ENCODE assay signal across 16 cellular contexts in the genomic region with DNA sequence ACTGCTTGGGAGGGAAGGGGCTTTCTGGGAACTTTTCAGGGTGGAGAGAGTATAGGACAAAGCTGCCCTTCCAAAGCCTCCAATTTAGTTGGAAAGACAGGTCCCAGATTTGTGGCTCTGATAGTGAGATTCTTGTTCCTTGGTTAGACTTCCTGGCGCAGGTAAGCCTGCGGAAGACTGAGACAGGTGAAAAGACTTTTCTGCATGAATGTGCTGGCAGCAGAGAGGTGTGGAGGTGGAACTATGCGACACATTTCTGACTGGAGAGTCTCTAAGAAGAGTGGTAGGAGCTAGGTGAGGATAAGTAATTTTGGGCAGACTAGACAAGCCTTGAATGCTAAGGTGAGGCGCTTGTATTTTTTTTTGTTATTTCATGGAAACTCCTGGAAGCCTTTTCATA. TPM values are rescaled to one million over a fixed set of nuclear protein-coding genes. Genes with fewer than 3 reads are reported as not detected.
DNase-seq lines count a peak whose midpoint lies in the region; ATAC-seq, FAIRE-seq and TF ChIP-seq lines count a peak whose summit lies in the region.
"Had no signal": no experiment of that assay in that cellular context is flagged by ENCODE, and none has a peak within 500 bp of the region (broad histone marks: within the 10 kb centered on the region; RNA-seq: fewer than 3 reads in every experiment).

No MANE protein-coding gene starts in this region.

- H3K9me3 ChIP-seq in T-helper 17 cell (ENCODE audit: control insufficient read depth, low read length, poor library complexity, severe bottlenecking), result no peaks in the 10 kb centered on the region
- H3K9me3 ChIP-seq in H1 (ENCODE audit: insufficient read depth in 2 of 2, low read depth in 1 of 2, low read length in 1 of 2), result no peaks in the 10 kb centered on the region; a peak in 1 of 4 replicates
- no peaks in the 10 kb centered on the region for H3K9me3 ChIP-seq in tibial artery
- H3K9me3 ChIP-seq: lower lobe of right lung, transverse colon had no signal

- 90% methylated on average over 4 of the region's 4 CpGs; no CpG with 5 or more reads in 1 of the 2 experiments for WGBS in H1 (ENCODE audit: extremely low coverage in 1 of 2, insufficient coverage in 1 of 2, insufficient read length in 1 of 2, insufficient replicate concordance in 2 of 2, low coverage in 1 of 2, low lambda C conversion rate in 2 of 2, missing lambda C conversion rate in 1 of 2), 2 experiments

- no peak overlapping the region for H2AK5ac ChIP-seq in H1 (ENCODE audit: low read depth, low read length)

- H2BK12ac ChIP-seq in H1 (ENCODE audit: low read depth, low read length), result no peak overlapping the region

- H3K4ac ChIP-seq in H1 (replicated peaks; ENCODE audit: insufficient read length, low read depth, low read length), result no peak overlapping the region

- H2BK15ac ChIP-seq in H1 (ENCODE audit: low read length), result no peak overlapping the region

- H3K79me1 ChIP-seq in H1 (ENCODE audit: low read depth, low read length), result no peaks in the 10 kb centered on the region

- peaks cover 2 to 16% (median 4%) of the 10 kb centered on the region in 4 experiments; a peak in 5 of 8 replicates for H3K36me3 ChIP-seq in H1 (ENCODE audit: control insufficient read depth in 2 of 4, insufficient read depth in 4 of 4, low read length in 3 of 4)
- peaks cover 8 to 34% (median 20%) of the 10 kb centered on the region in 3 donors for H3K36me3 ChIP-seq in tibial artery

- DNase-seq in activated naive CD4-positive, alpha-beta T cell (lab: John Stamatoyannopoulos, UW), result no peak
- DNase-seq in T-helper 17 cell (no peak), H1 (ENCODE audit: low read depth in 1 of 2, low spot score in 2 of 2) (no peak), erythroblast (lab: John Stamatoyannopoulos, UW) (no peak), NK-92 (lab: John Stamatoyannopoulos, UW; ENCODE audit: unreplicated experiment) (no peak), tibial artery (no peak)
- DNase-seq in stimulated activated naive B cell treated with anti-CD40 and anti-IgM and Interleukin-4, amounts not matched to agents 10 μg/mL and 1 μg/mL and 100 μg/mL, for 72 hours, result no peak
- DNase-seq: GOT3; lower lobe of right lung; NCI-H2107; Right ventricle myocardium superior; stimulated activated CD4-positive, alpha-beta T cell treated with anti-CD3 and anti-CD28 coated beads, Interleukin-2, amount 100 ng/mL, for 48 hours; stimulated activated CD8-positive, alpha-beta memory T cell treated with anti-CD3 and anti-CD28 coated beads, Interleukin-4, amount 100 ng/mL, for 48 hours; T1000 had no signal

- peak overlapping the region; percentile 56 for H3K27ac Mint-ChIP-seq in activated naive CD4-positive, alpha-beta T cell treated with anti-CD3 and anti-CD28 coated beads, Interleukin-2, amount 50 U/mL, for 24 hours
- H3K27ac Mint-ChIP-seq in T-helper 17 cell, result peak overlapping the region; percentile 82
- H3K27ac Mint-ChIP-seq in stimulated activated naive B cell treated with anti-CD40 and anti-IgM and Interleukin-4, amounts not matched to agents 10 μg/mL and 1 μg/mL and 100 μg/mL, for 72 hours, result peak overlapping the region; percentile 39

- H3K9me3 Mint-ChIP-seq in activated naive CD4-positive, alpha-beta T cell treated with anti-CD3 and anti-CD28 coated beads, Interleukin-2, amount 50 U/mL, for 24 hours, result no peaks in the 10 kb centered on the region
- no peaks in the 10 kb centered on the region for H3K9me3 Mint-ChIP-seq in stimulated activated naive B cell treated with anti-CD40 and anti-IgM and Interleukin-4, amounts not matched to agents 10 μg/mL and 1 μg/mL and 100 μg/mL, for 72 hours

- H4K8ac ChIP-seq in H1 (ENCODE audit: extremely low read depth, insufficient read depth, low read length), result no peak overlapping the region

- peaks cover 20% of the 10 kb centered on the region for H3K36me3 Mint-ChIP-seq in activated naive CD4-positive, alpha-beta T cell treated with anti-CD3 and anti-CD28 coated beads, Interleukin-2, amount 50 U/mL, for 24 hours
- peaks cover 17% of the 10 kb centered on the region for H3K36me3 Mint-ChIP-seq in T-helper 17 cell (ENCODE audit: low read depth)
- peaks cover 22 to 34% of the 10 kb centered on the region in 2 donors for H3K36me3 Mint-ChIP-seq in stimulated activated naive B cell treated with anti-CD40 and anti-IgM and Interleukin-4, amounts not matched to agents 10 μg/mL and 1 μg/mL and 100 μg/mL, for 72 hours

- no peak overlapping the region for H3K4me3 ChIP-seq in H1 (ENCODE audit: extremely low read depth in 1 of 4, insufficient read depth in 2 of 4, low read depth in 3 of 4, low read length in 4 of 4)
- H3K4me3 ChIP-seq in tibial artery, result no peak overlapping the region
- H3K4me3 ChIP-seq: lower lobe of right lung, transverse colon had no signal

- peaks cover 65% of the 10 kb centered on the region for H3K4me1 Mint-ChIP-seq in activated naive CD4-positive, alpha-beta T cell treated with anti-CD3 and anti-CD28 coated beads, Interleukin-2, amount 50 U/mL, for 24 hours
- peaks cover 44% of the 10 kb centered on the region for H3K4me1 Mint-ChIP-seq in T-helper 17 cell
- peaks cover 20 to 32% of the 10 kb centered on the region in 2 donors for H3K4me1 Mint-ChIP-seq in stimulated activated naive B cell treated with anti-CD40 and anti-IgM and Interleukin-4, amounts not matched to agents 10 μg/mL and 1 μg/mL and 100 μg/mL, for 72 hours

- peak overlapping the region; percentile 12 to 61; a peak in 2 of 4 replicates for H3K4me2 ChIP-seq in H1 (ENCODE audit: insufficient read depth in 1 of 2, low read depth in 2 of 2, low read length in 2 of 2)

- CTCF ChIA-PET in H1 (lab: Charles Lee; ENCODE audit: partially characterized antibody), result interaction anchor here (0.5 to 3.5 kb wide), 10 partner anchors 8 to 189 kb away, joined by 3 to 29 read pairs (median 4); no protein-coding TSS in a partner anchor

- no peak overlapping the region for H4K5ac ChIP-seq in H1 (ENCODE audit: insufficient read length, low read depth, low read length)

- no peak for FAIRE-seq in H1 (lab: Jason Lieb, UNC)

- H3K23me2 ChIP-seq in H1 (ENCODE audit: low read depth, low read length), result peaks cover 2% of the 10 kb centered on the region; the same call in 1 of the 2 replicates

- H3K23ac ChIP-seq in H1 (ENCODE audit: insufficient read length), result no peak overlapping the region

- H3K4me1 ChIP-seq in H1 (replicated peaks in 1 of 4; ENCODE audit: control insufficient read depth in 3 of 4, insufficient read depth in 4 of 4, low read length in 3 of 4) (peaks cover 2 to 20% (median 8%) of the 10 kb centered on the region in 4 experiments; a peak in 5 of 7 replicates), tibial artery (peaks cover 0 to 10% (median 9%) of the 10 kb centered on the region in 4 donors)

- TF ChIP-seq POLR2A in H1 (IDR thresholded peaks at IDR 0.05; ENCODE audit: control extremely low read depth in 1 of 2, low read depth in 2 of 2, low read length in 2 of 2) (no peak), erythroblast (IDR thresholded peaks at IDR 0.05; ENCODE audit: low read length) (no peak)

- peaks cover 0 to 2% of the 10 kb centered on the region in 2 experiments for H4K20me1 ChIP-seq in H1 (replicated peaks in 1 of 2; ENCODE audit: control insufficient read depth in 1 of 2, insufficient read depth in 2 of 2, low read length in 2 of 2)

- TF ChIP-seq RAD21 in H1 (IDR thresholded peaks at IDR 0.05 in 1 of 2, conservative IDR thresholded peaks at IDR 0.05 in 1 of 2; ENCODE audit: low read depth in 2 of 2, low read length in 2 of 2), result no peak

- H3K14ac ChIP-seq in H1 (ENCODE audit: insufficient read length), result no peak overlapping the region

- POLR2A ChIA-PET in H1 (lab: Charles Lee; ENCODE audit: partially characterized antibody), result interaction anchor here (0.9 to 1.3 kb wide), 4 partner anchors 18 to 176 kb away, joined by 3 to 6 read pairs (median 4); a partner anchor contains a TSS

- H2BK5ac ChIP-seq in H1 (ENCODE audit: low read depth, low read length), result 0 out of 2 replicates have a peak overlapping the region, but pooled peaks have one; percentile 26

- H3K4me3 Mint-ChIP-seq in activated naive CD4-positive, alpha-beta T cell treated with anti-CD3 and anti-CD28 coated beads, Interleukin-2, amount 50 U/mL, for 24 hours, result peak overlapping the region; percentile 51
- peak overlapping the region; percentile 79 for H3K4me3 Mint-ChIP-seq in T-helper 17 cell
- peak overlapping the region; percentile 1 to 40 for H3K4me3 Mint-ChIP-seq in stimulated activated naive B cell treated with anti-CD40 and anti-IgM and Interleukin-4, amounts not matched to agents 10 μg/mL and 1 μg/mL and 100 μg/mL, for 72 hours

- H3K79me2 ChIP-seq in H1 (ENCODE audit: control insufficient read depth in 1 of 2, insufficient read depth in 2 of 2, low read length in 2 of 2), result no peaks in the 10 kb centered on the region

- H3K18ac ChIP-seq in H1 (ENCODE audit: extremely low read depth, low read length), result no peak overlapping the region

- TF ChIP-seq CTCF in H1 (IDR thresholded peaks at IDR 0.05; ENCODE audit: control extremely low read depth in 1 of 3, insufficient read depth in 1 of 3, low read depth in 1 of 3, low read length in 3 of 3), result no peak
- no peak for TF ChIP-seq CTCF in tibial artery (IDR thresholded peaks at IDR 0.05)

- ATAC-seq in T-helper 17 cell, result no peak
- no peak for ATAC-seq in stimulated activated naive B cell treated with anti-CD40 and anti-IgM and Interleukin-4, amounts not matched to agents 10 μg/mL and 1 μg/mL and 100 μg/mL, for 72 hours (replicated peaks)

- H3K27me3 ChIP-seq in H1 (replicated peaks in 1 of 4; ENCODE audit: control insufficient read depth in 3 of 4, extremely low read depth in 1 of 4, insufficient read depth in 3 of 4, low read length in 3 of 4) (no peaks in the 10 kb centered on the region; a peak in 2 of 7 replicates), tibial artery (peaks cover 0 to 10% of the 10 kb centered on the region in 2 donors)
- H3K27me3 ChIP-seq: transverse colon had no signal

- no peak overlapping the region for H2BK120ac ChIP-seq in H1 (replicated peaks; ENCODE audit: low read depth, low read length)

- H3K56ac ChIP-seq in H1 (replicated peaks; ENCODE audit: insufficient read length, low read depth, low read length), result no peak overlapping the region

- H4K91ac ChIP-seq in H1 (replicated peaks; ENCODE audit: insufficient read length, low read length), result no peak overlapping the region

- 0 out of 2 replicates have a peak overlapping the region, but pooled peaks have one; percentile 2 for H2BK20ac ChIP-seq in H1 (ENCODE audit: low read length)

- intact Hi-C loops in tibial artery (cut with DNase I; ENCODE audit: low total_unique reads), result no loop called here

- TF ChIP-seq EP300 in H1 (IDR thresholded peaks at IDR 0.05; ENCODE audit: borderline replicate concordance in 1 of 2, low read depth in 2 of 2, low read length in 2 of 2), result no peak

- H2AFZ ChIP-seq in H1 (ENCODE audit: low read length), result no peak overlapping the region

- H3K9ac ChIP-seq in H1 (replicated peaks in 1 of 4; ENCODE audit: extremely low read depth in 1 of 4, low read depth in 3 of 4, low read length in 3 of 4), result no peak overlapping the region; a peak in 1 of 7 replicates

- no peak overlapping the region for H3K27ac ChIP-seq in H1 (ENCODE audit: low read depth, low read length)
- no peak overlapping the region for H3K27ac ChIP-seq in tibial artery
- H3K27ac ChIP-seq: lower lobe of right lung, transverse colon had no signal

- H3K27me3 Mint-ChIP-seq in activated naive CD4-positive, alpha-beta T cell treated with anti-CD3 and anti-CD28 coated beads, Interleukin-2, amount 50 U/mL, for 24 hours, result no peaks in the 10 kb centered on the region
- H3K27me3 Mint-ChIP-seq in T-helper 17 cell, result no peaks in the 10 kb centered on the region
- H3K27me3 Mint-ChIP-seq in stimulated activated naive B cell treated with anti-CD40 and anti-IgM and Interleukin-4, amounts not matched to agents 10 μg/mL and 1 μg/mL and 100 μg/mL, for 72 hours, result no peaks in the 10 kb centered on the region

RNA-seq across cellular contexts. Expression of a gene that starts 29.9 kb away (rescaled TPM):
- total RNA-seq in T-helper 17 cell, result 10 to 100 TPM; 38.1 to 44.9 TPM
- total RNA-seq in H1 (2021; fragmentation: NEBNext Ultra II Directional; extraction: Animal tissue kit (Norgen Biotek cat#: 25700)), result 64.0 and 67.3 TPM in 2 replicates
- polyA plus RNA-seq in H1 (2011; rRNA removed), result 56.5 and 63.7 TPM in 2 replicates
- 74.6 TPM for polyA plus RNA-seq in H1 (2011; cell fraction: cytosol; rRNA removed)
- 39.6 TPM for polyA plus RNA-seq in H1 (2011; cell fraction: nucleus; rRNA removed)
- 77.1 to 80.1 TPM (median 78.4 TPM) in 4 replicates for polyA plus RNA-seq in H1 (2012, experiment 1 of 2)
- 56.3 TPM for polyA plus RNA-seq in H1 (2012, experiment 2 of 2)
- 58.8 TPM for polyA plus RNA-seq in H1 (2013, experiment 1 of 2)
- 60.7 TPM for polyA plus RNA-seq in H1 (2013, experiment 2 of 2)
- polyA minus RNA-seq in H1 (2011; rRNA and poly(A)+ RNA removed), result 38.2 and 39.1 TPM in 2 replicates
- 27.5 TPM for polyA minus RNA-seq in H1 (2011; cell fraction: cytosol; rRNA and poly(A)+ RNA removed)
- polyA minus RNA-seq in H1 (2011; cell fraction: nucleus; rRNA and poly(A)+ RNA removed), result 19.4 TPM

RNA-seq across cellular contexts. Expression of a gene that starts 32.6 kb away (rescaled TPM):
- 10 to 100 TPM; 63.8 to 64.6 TPM for total RNA-seq in T-helper 17 cell
- 18.7 and 19.4 TPM in 2 replicates for total RNA-seq in H1 (2021; fragmentation: NEBNext Ultra II Directional; extraction: Animal tissue kit (Norgen Biotek cat#: 25700))
- 9.2 and 13.0 TPM in 2 replicates for polyA plus RNA-seq in H1 (2011; rRNA removed)
- 12.3 TPM for polyA plus RNA-seq in H1 (2011; cell fraction: cytosol; rRNA removed)
- 16.2 TPM for polyA plus RNA-seq in H1 (2011; cell fraction: nucleus; rRNA removed)
- 9.8 to 12.0 TPM (median 10.9 TPM) in 4 replicates for polyA plus RNA-seq in H1 (2012, experiment 1 of 2)
- polyA plus RNA-seq in H1 (2012, experiment 2 of 2), result 7.7 TPM
- 10.8 TPM for polyA plus RNA-seq in H1 (2013, experiment 1 of 2)
- 10.3 TPM for polyA plus RNA-seq in H1 (2013, experiment 2 of 2)
- 7.6 and 7.7 TPM in 2 replicates for polyA minus RNA-seq in H1 (2011; rRNA and poly(A)+ RNA removed)
- polyA minus RNA-seq in H1 (2011; cell fraction: cytosol; rRNA and poly(A)+ RNA removed), result 10.1 TPM
- polyA minus RNA-seq in H1 (2011; cell fraction: nucleus; rRNA and poly(A)+ RNA removed), result 7.6 TPM

Comparison
In these comparisons a context has a peak if more than half of its experiments do, and no peak if none do; other contexts are left out.
1. H3K4me3 Mint-ChIP-seq: peak in every context shown above with its lines; median percentile 79 in T-helper 17 cell; 51 in activated naive CD4-positive, alpha-beta T cell treated with anti-CD3 and anti-CD28 coated beads, Interleukin-2, amount 50 U/mL, for 24 hours; 20 in stimulated activated naive B cell treated with anti-CD40 and anti-IgM and Interleukin-4, amounts not matched to agents 10 μg/mL and 1 μg/mL and 100 μg/mL, for 72 hours.